ENCODE assay signal across 8 cellular contexts in the genomic region with DNA sequence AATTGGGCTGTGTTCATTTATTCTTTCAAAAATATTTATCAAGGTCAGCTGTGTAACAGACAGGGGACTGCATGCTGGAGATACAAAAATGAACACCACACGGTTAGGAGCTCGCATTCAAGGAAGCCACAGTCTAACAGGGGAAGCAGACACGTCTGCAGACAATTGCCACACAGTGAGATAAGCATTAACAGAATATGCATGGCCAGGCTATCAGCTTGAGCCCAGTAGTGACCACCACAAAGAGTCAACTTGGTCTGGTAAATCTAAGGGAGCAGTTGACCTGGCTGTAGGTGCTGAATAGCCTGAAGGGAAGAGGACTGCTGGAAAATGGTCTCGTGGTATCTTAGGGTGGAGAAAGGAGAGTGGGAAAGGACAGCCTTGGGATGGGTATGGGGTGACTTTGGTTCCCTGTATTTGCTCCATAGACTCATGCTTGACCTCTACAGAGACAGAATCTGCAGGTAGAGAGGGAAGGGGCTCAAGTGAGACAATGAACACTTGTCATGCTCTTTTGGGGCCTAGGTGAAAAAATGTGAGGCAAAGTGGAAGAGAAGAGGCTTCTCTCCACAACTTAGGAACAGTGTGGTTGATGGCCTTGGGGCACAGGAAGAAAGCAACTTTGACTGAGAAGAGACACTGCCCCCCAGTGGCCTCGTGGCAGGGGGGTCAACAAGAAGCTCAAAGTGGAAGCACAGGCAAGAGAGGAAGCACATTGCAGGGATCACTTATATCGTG. TPM values are rescaled to one million over a fixed set of nuclear protein-coding genes. Genes with fewer than 3 reads are reported as not detected.
A peak's percentile ranks its signal among the peaks of the same experiment; 100 is the strongest.
DNase-seq lines count a peak whose midpoint lies in the region; ATAC-seq, FAIRE-seq and TF ChIP-seq lines count a peak whose summit lies in the region.

No MANE protein-coding gene starts in this region.

- H3K9me3 ChIP-seq in K562 (replicated peaks; ENCODE audit: control insufficient read depth, insufficient read depth, low read depth, low read length), result no peaks in the 10 kb centered on the region

- TF ChIP-seq RAD21 in K562 (CRISPR knock-in tag; conservative IDR thresholded peaks at IDR 0.05 in 1 of 2, IDR thresholded peaks at IDR 0.05 in 1 of 2), result peak; percentile 93 to 97

- H3K36me3 ChIP-seq in K562 (ENCODE audit: control insufficient read depth, insufficient read depth, low read length), result no peaks in the 10 kb centered on the region

- DNase-seq in GDM1 (lab: John Stamatoyannopoulos, UW) (peak; percentile 66), NCI-H2107 treated with DMSO at 0.1 percent for 48 hours (lab: John Stamatoyannopoulos, UW; ENCODE audit: unreplicated experiment) (peak; percentile 83), UCSD-AML1 (lab: John Stamatoyannopoulos, UW; ENCODE audit: unreplicated experiment) (peak; percentile 85), K562 (ENCODE audit: extremely low read depth in 1 of 4, low spot score in 3 of 4) (peak; percentile 59 to 84 (median 70)), inferior parietal cortex (ENCODE audit: extremely low spot score) (peak; percentile 77)
- DNase-seq in stimulated activated CD4-positive, alpha-beta T cell treated with anti-CD3 and anti-CD28 coated beads, Interleukin-1b, Interleukin-23, amount 100 ng/mL, for 48 hours, result peak; percentile 70

- POLR2A ChIA-PET in K562 (lab: Yijun Ruan, JAX), result interaction anchor here (0.6 to 1.6 kb wide), 10 partner anchors 9 to 1684 kb away, joined by 3 to 7 read pairs (median 3); no protein-coding TSS in a partner anchor

- no peak overlapping the region for H3K9ac ChIP-seq in K562 (ENCODE audit: insufficient read depth in 1 of 2, low read depth in 2 of 2, low read length in 2 of 2)

- H3K79me2 ChIP-seq in K562 (ENCODE audit: control insufficient read depth, insufficient read depth, low read length), result no peaks in the 10 kb centered on the region

- WGBS in K562 (ENCODE audit: insufficient coverage, low coverage, missing lambda C conversion rate), result under 1% methylated on average over 6 of the region's 6 CpGs

- intact Hi-C loops in K562 (cut with micrococcal nuclease), result loop anchor here (1.0 to 5.0 kb wide), 5 partner anchors 75 to 697 kb away; no protein-coding TSS in a partner anchor

- peak; percentile 74 for ATAC-seq in HG02884 (IDR thresholded peaks at IDR 0.05; ENCODE audit: unreplicated experiment)
- ATAC-seq in K562, result peak; percentile 86
- no peak for ATAC-seq in GM18520 (IDR thresholded peaks at IDR 0.05; ENCODE audit: unreplicated experiment)

- in situ Hi-C loops in K562 (cut with MboI), result loop anchor here (10.0 kb wide), 1 partner anchor 697 kb away; no protein-coding TSS in a partner anchor

- TF ChIP-seq EP300 in K562 (IDR thresholded peaks at IDR 0.05; ENCODE audit: low read length), result no peak

- peaks cover 0 to 20% of the 10 kb centered on the region in 2 experiments; a peak in 2 of 5 replicates for H3K4me1 ChIP-seq in K562 (replicated peaks in 1 of 2; ENCODE audit: control insufficient read depth in 2 of 2, insufficient read depth in 2 of 2, low read length in 2 of 2)

- FAIRE-seq in K562 (lab: Jason Lieb, UNC), result peak; percentile 70

- no peak overlapping the region for H3K4me3 ChIP-seq in K562

- no peaks in the 10 kb centered on the region; the same call in 1 of the 2 replicates for H4K20me1 ChIP-seq in K562 (replicated peaks; ENCODE audit: control insufficient read depth, insufficient read depth, low read length)

- peak overlapping the region; percentile 51; the same call in 1 of the 2 replicates for H3K4me2 ChIP-seq in K562 (ENCODE audit: insufficient read depth, low read length)

- CTCF ChIA-PET in K562 (lab: Yijun Ruan, JAX; ENCODE audit: low intra/inter-chr PET ratio), result interaction anchor here (0.7 to 4.7 kb wide), 6 partner anchors 71 to 701 kb away, joined by 3 to 53 read pairs (median 3); no protein-coding TSS in a partner anchor

- no peaks in the 10 kb centered on the region for H3K9me1 ChIP-seq in K562 (ENCODE audit: control insufficient read depth, insufficient read depth, low read length)

- H3K27me3 ChIP-seq in K562 (ENCODE audit: control insufficient read depth in 2 of 2, insufficient read depth in 2 of 2, low read length in 2 of 2), result peaks cover 0 to 2% of the 10 kb centered on the region in 2 experiments; a peak in 3 of 5 replicates

- TF ChIP-seq POLR2A in K562 (conservative IDR thresholded peaks at IDR 0.05), result no peak

- no TSS peak for BruUV-seq in K562 (replicated peaks; lab: Mats Ljungman, UMichigan)

- H2AFZ ChIP-seq in K562 (ENCODE audit: low read depth, low read length), result peak overlapping the region; percentile 66

- no peak overlapping the region for H3K27ac ChIP-seq in K562 (ENCODE audit: extremely low read depth, low read depth, low read length)

- TF ChIP-seq CTCF in K562 (IDR thresholded peaks at IDR 0.05 in 2 of 3, conservative IDR thresholded peaks at IDR 0.05 in 1 of 3; ENCODE audit: insufficient read depth in 2 of 3, low read depth in 1 of 3, low read length in 3 of 3), result peak; percentile 87 to 93 (median 91)

TF ChIP-seq in K562, 482 proteins besides CTCF, POLR2A, EP300 and RAD21 (continues in another document):
- TF ChIP-seq ARID1B (IDR thresholded peaks at IDR 0.05) (peak; percentile 70), TCF3 (CRISPR knock-in tag; IDR thresholded peaks at IDR 0.05) (peak; percentile 87), SMARCA4 (IDR thresholded peaks at IDR 0.05) (no peak), NRF1 (conservative IDR thresholded peaks at IDR 0.05 in 1 of 2, IDR thresholded peaks at IDR 0.05 in 1 of 2) (0 out of 4 replicates have a peak, but pooled peaks of 1 of the 2 experiments have one; percentile 12), YBX1 (IDR thresholded peaks at IDR 0.05) (no peak), RCOR1 (IDR thresholded peaks at IDR 0.05; ENCODE audit: borderline replicate concordance in 1 of 2, low read depth in 2 of 2, low read length in 2 of 2) (peak in 1 of 2 experiments; percentile 21; a peak in 1 of 4 replicates), MECOM (CRISPR knock-in tag; IDR thresholded peaks at IDR 0.05) (no peak), SMC3 (conservative IDR thresholded peaks at IDR 0.05; ENCODE audit: insufficient read depth, low read depth, low read length) (peak; percentile 68)
- TF ChIP-seq, protein P1, sequence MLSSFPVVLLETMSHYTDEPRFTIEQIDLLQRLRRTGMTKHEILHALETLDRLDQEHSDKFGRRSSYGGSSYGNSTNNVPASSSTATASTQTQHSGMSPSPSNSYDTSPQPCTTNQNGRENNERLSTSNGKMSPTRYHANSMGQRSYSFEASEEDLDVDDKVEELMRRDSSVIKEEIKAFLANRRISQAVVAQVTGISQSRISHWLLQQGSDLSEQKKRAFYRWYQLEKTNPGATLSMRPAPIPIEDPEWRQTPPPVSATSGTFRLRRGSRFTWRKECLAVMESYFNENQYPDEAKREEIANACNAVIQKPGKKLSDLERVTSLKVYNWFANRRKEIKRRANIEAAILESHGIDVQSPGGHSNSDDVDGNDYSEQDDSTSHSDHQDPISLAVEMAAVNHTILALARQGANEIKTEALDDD (IDR thresholded peaks at IDR 0.05), result 0 out of 2 replicates have a peak, but pooled peaks have one; percentile 17
- TF ChIP-seq, protein P2, sequence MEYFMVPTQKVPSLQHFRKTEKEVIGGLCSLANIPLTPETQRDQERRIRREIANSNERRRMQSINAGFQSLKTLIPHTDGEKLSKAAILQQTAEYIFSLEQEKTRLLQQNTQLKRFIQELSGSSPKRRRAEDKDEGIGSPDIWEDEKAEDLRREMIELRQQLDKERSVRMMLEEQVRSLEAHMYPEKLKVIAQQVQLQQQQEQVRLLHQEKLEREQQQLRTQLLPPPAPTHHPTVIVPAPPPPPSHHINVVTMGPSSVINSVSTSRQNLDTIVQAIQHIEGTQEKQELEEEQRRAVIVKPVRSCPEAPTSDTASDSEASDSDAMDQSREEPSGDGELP (CRISPR knock-in tag; IDR thresholded peaks at IDR 0.05; ENCODE audit: borderline replicate concordance), result peak; percentile 37; the same call in 1 of the 2 replicates

RNA-seq across cellular contexts. Expression of gene NPL, which starts 7.6 kb away (rescaled TPM):
- total RNA-seq in K562 (2011; cell fraction: chromatin; rRNA removed; ENCODE audit: low replicate concordance), result 10.3 and 14.9 TPM in 2 replicates
- 5.8 and 6.1 TPM in 2 replicates for total RNA-seq in K562 (2011; cell fraction: nucleolus; rRNA removed)
- total RNA-seq in K562 (2011; cell fraction: nucleoplasm; rRNA removed), result 13.4 and 17.6 TPM in 2 replicates
- total RNA-seq in K562 (2014; rRNA removed) (7.3 and 9.9 TPM in 2 replicates), K562 (2014; rRNA removed; fragmentation: Illumina TruSeq; extraction: Trizol) (13.4 and 17.9 TPM in 2 replicates), K562 (2015; rRNA removed; fragmentation: Illumina TruSeq; extraction: Trizol) (11.5 and 15.8 TPM in 2 replicates), K562 (2021) (14.3 and 15.0 TPM in 2 replicates)
- polyA plus RNA-seq in K562 (2011; rRNA removed) (8.8 and 10.2 TPM in 2 replicates), K562 (2014; fragmentation: Illumina TruSeq; extraction: Trizol) (14.7 and 19.2 TPM in 2 replicates), K562 (2014; fragmentation: Nextera tagmentation; extraction: Ambion mirVana) (10 to 100 TPM; 20.8 to 22.3 TPM), K562 (2014; rRNA removed) (14.0 and 14.2 TPM in 2 replicates)
- polyA plus RNA-seq in K562 (2011; cell fraction: cytosol; rRNA removed), result 4.3 and 11.9 TPM in 2 replicates
- 15.2 and 18.7 TPM in 2 replicates for polyA plus RNA-seq in K562 (2011; cell fraction: nucleus; rRNA removed)
- polyA plus RNA-seq in K562 (2012), result 13.2 and 29.8 TPM in 2 replicates
- polyA minus RNA-seq in K562 (2011; rRNA and poly(A)+ RNA removed), result 13.2 and 21.9 TPM in 2 replicates
- 3.3 and 5.7 TPM in 2 replicates for polyA minus RNA-seq in K562 (2011; cell fraction: cytosol; rRNA and poly(A)+ RNA removed)
- 3.5 and 6.0 TPM in 2 replicates for polyA minus RNA-seq in K562 (2011; cell fraction: nucleus; rRNA and poly(A)+ RNA removed)

RNA-seq across cellular contexts. Expression of gene DHX9, which starts 57.1 kb away (rescaled TPM):
- total RNA-seq in K562 (2011; cell fraction: chromatin; rRNA removed; ENCODE audit: low replicate concordance), result 182 and 518 TPM in 2 replicates
- total RNA-seq in K562 (2011; cell fraction: nucleolus; rRNA removed), result 112 and 145 TPM in 2 replicates
- total RNA-seq in K562 (2011; cell fraction: nucleoplasm; rRNA removed), result 168 and 205 TPM in 2 replicates
- 234 and 269 TPM in 2 replicates for total RNA-seq in K562 (2014; rRNA removed)
- 355 and 364 TPM in 2 replicates for total RNA-seq in K562 (2014; rRNA removed; fragmentation: Illumina TruSeq; extraction: Trizol)
- total RNA-seq in K562 (2015; rRNA removed; fragmentation: Illumina TruSeq; extraction: Trizol), result 395 and 409 TPM in 2 replicates
- total RNA-seq in K562 (2021), result 329 and 341 TPM in 2 replicates
- polyA plus RNA-seq in K562 (2011; rRNA removed), result 241 and 373 TPM in 2 replicates
- 153 and 188 TPM in 2 replicates for polyA plus RNA-seq in K562 (2011; cell fraction: cytosol; rRNA removed)
- 193 and 234 TPM in 2 replicates for polyA plus RNA-seq in K562 (2011; cell fraction: nucleus; rRNA removed)
- 141 and 260 TPM in 2 replicates for polyA plus RNA-seq in K562 (2012)
- polyA plus RNA-seq in K562 (2014; fragmentation: Illumina TruSeq; extraction: Trizol), result 265 and 294 TPM in 2 replicates
- 100 to 1,000 TPM; 100 to 246 TPM for polyA plus RNA-seq in K562 (2014; fragmentation: Nextera tagmentation; extraction: Ambion mirVana)
- polyA plus RNA-seq in K562 (2014; rRNA removed), result 275 and 300 TPM in 2 replicates
- polyA minus RNA-seq in K562 (2011; rRNA and poly(A)+ RNA removed), result 621 and 707 TPM in 2 replicates
- polyA minus RNA-seq in K562 (2011; cell fraction: cytosol; rRNA and poly(A)+ RNA removed), result 125 and 221 TPM in 2 replicates
- 236 and 384 TPM in 2 replicates for polyA minus RNA-seq in K562 (2011; cell fraction: nucleus; rRNA and poly(A)+ RNA removed)
